In the genomic region with DNA sequence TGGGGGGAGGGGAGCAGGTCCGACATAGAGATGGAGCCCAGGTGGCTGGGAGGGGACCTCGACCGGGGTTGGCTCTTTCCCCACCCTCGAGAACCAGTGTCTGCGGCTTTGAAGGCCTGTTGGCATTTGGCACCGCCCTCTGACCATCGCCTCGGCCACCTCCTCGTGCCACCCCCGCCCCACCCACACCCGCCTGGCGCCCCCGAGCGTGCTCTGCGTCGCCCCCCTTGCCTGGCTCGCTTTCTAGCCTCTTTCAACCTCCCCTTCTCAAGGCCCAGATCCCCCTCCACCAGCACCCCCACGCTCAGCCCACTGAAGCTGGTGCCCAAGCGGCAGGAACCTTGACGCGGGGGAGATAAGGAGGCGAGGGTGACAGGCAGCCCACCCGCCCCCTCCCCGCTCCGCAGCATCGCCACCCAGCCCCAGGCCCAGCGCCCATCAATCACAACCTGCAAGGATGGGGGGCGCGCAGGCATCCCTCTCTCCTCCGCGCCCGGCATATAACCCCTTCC, we compare ENCODE assay signal across 1 cellular context.
TF ChIP-seq lines count a peak whose summit lies in the region.

No MANE protein-coding gene starts in this region.

TF ChIP-seq in HCT116, 20 proteins besides CTCF, POLR2A, EP300 and RAD21:
- TF ChIP-seq MAX (IDR thresholded peaks at IDR 0.05) (peak; percentile 68; the same call in 1 of the 2 replicates), SP1 (IDR thresholded peaks at IDR 0.05; ENCODE audit: low read depth) (no peak), EGR1 (IDR thresholded peaks at IDR 0.05; ENCODE audit: low read depth) (peak; percentile 55; the same call in 1 of the 2 replicates)
